10 cellular contexts compared by ENCODE assay signal in the genomic region with DNA sequence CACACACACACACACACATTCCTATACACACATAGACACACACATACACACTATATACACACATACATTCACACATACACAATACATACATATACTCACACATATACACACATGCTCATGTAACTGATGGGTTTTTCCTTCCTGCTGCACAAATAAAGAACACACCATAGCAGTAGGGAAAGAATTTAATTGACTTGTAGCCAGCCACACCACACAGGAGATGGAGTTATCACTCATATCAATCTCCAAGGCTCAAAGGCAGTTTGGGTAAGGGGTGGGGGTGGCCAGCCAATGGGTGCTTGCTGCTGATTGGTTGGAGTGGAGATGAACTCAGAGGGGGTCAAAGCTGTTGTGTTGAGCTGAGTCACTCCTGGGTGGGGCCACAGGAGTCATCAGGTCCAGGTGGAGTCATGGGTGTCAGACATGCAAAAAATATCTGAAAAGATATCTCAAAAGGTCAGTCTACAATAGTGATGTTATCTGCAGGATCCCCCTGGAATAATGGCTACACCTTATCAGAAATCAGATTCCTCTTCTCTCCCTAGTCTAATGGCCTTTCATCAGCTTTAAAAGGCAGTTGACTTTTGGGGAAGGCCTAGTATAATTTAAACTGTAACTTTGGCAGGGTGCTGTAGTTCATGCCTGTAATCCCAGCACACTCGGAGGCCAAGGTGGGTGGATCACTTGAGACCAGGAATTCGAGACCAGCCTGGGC. TPM values are rescaled to one million over a fixed set of nuclear protein-coding genes. Genes with fewer than 3 reads are reported as not detected.
DNase-seq lines count a peak whose midpoint lies in the region; ATAC-seq lines count a peak whose summit lies in the region.
"Had no signal": no experiment of that assay in that cellular context is flagged by ENCODE, and none has a peak within 500 bp of the region (broad histone marks: within the 10 kb centered on the region; RNA-seq: fewer than 3 reads in every experiment).

No MANE protein-coding gene starts in this region.

- no peak overlapping the region for H3K4me3 Mint-ChIP-seq in activated naive CD8-positive, alpha-beta T cell treated with anti-CD3 and anti-CD28 coated beads, Interleukin-2, amount 50 U/mL, for 24 hours
- H3K4me3 Mint-ChIP-seq: nephron had no signal

- ATAC-seq in activated naive CD8-positive, alpha-beta T cell treated with anti-CD3 and anti-CD28 coated beads, Interleukin-2, amount 50 U/mL, for 24 hours, result peak; percentile 91
- no peak for ATAC-seq in HG03175 (IDR thresholded peaks at IDR 0.05; ENCODE audit: unreplicated experiment)
- no peak for ATAC-seq in HG03139 (IDR thresholded peaks at IDR 0.05; ENCODE audit: unreplicated experiment)

- H3K27ac Mint-ChIP-seq in activated naive CD8-positive, alpha-beta T cell treated with anti-CD3 and anti-CD28 coated beads, Interleukin-2, amount 50 U/mL, for 24 hours, result peak overlapping the region; percentile 46

- H3K36me3 Mint-ChIP-seq in activated naive CD8-positive, alpha-beta T cell treated with anti-CD3 and anti-CD28 coated beads, Interleukin-2, amount 50 U/mL, for 24 hours (ENCODE audit: low read depth), result no peaks in the 10 kb centered on the region

- peaks cover 26% of the 10 kb centered on the region for H3K4me1 Mint-ChIP-seq in activated naive CD8-positive, alpha-beta T cell treated with anti-CD3 and anti-CD28 coated beads, Interleukin-2, amount 50 U/mL, for 24 hours

- H3K9me3 Mint-ChIP-seq in activated naive CD8-positive, alpha-beta T cell treated with anti-CD3 and anti-CD28 coated beads, Interleukin-2, amount 50 U/mL, for 24 hours, result no peaks in the 10 kb centered on the region
- H3K9me3 Mint-ChIP-seq: nephron had no signal

- peak; percentile 72 for DNase-seq in NK-92 treated with Interleukin-12 subunit alpha and Interleukin-12 subunit beta, amount 100 ng/mL, for 24 hours (lab: John Stamatoyannopoulos, UW)
- no peak for DNase-seq in NK-92 (lab: John Stamatoyannopoulos, UW; ENCODE audit: unreplicated experiment)
- peak; percentile 44 for DNase-seq in NCI-H460 (ENCODE audit: extremely low read depth, low read depth)
- peak; percentile 52 for DNase-seq in activated naive CD8-positive, alpha-beta T cell treated with anti-CD3 and anti-CD28 coated beads, Interleukin-2, amount 50 U/mL, for 24 hours
- peak in 2 of 3 donors; percentile 36 to 43 for DNase-seq in stimulated activated CD4-positive, alpha-beta T cell treated with anti-CD3 and anti-CD28 coated beads, TNF-alpha, amount 100 ng/mL, for 48 hours (ENCODE audit: low read depth in 3 of 3)
- DNase-seq in ecto neural progenitor cell (ENCODE audit: low spot score), result no peak
- DNase-seq: head of caudate nucleus had no signal

- H3K27me3 Mint-ChIP-seq in activated naive CD8-positive, alpha-beta T cell treated with anti-CD3 and anti-CD28 coated beads, Interleukin-2, amount 50 U/mL, for 24 hours, result peaks cover 4% of the 10 kb centered on the region

RNA-seq across cellular contexts. Expression of gene WSB1, which starts 46.1 kb away (rescaled TPM):
- 143 and 153 TPM in 2 replicates for total RNA-seq in NCI-H460 (2014; rRNA removed; shearing (Covaris generic))
- 164 and 339 TPM in 2 replicates for polyA plus RNA-seq in NCI-H460 (2014; cell fraction: nucleus; rRNA removed)

Comparison
In these comparisons a context has a peak if more than half of its experiments do, and no peak if none do; other contexts are left out.
1. DNase-seq: peak in NK-92 treated with Interleukin-12 subunit alpha and Interleukin-12 subunit beta, amount 100 ng/mL, for 24 hours (single experiment), NCI-H460 (single experiment), activated naive CD8-positive, alpha-beta T cell treated with anti-CD3 and anti-CD28 coated beads, Interleukin-2, amount 50 U/mL, for 24 hours (single experiment) and stimulated activated CD4-positive, alpha-beta T cell treated with anti-CD3 and anti-CD28 coated beads, TNF-alpha, amount 100 ng/mL, for 48 hours (2 of 3); none in NK-92 (single experiment) and ecto neural progenitor cell (single experiment).